ENCODE assay signal across 27 cellular contexts in the genomic region with DNA sequence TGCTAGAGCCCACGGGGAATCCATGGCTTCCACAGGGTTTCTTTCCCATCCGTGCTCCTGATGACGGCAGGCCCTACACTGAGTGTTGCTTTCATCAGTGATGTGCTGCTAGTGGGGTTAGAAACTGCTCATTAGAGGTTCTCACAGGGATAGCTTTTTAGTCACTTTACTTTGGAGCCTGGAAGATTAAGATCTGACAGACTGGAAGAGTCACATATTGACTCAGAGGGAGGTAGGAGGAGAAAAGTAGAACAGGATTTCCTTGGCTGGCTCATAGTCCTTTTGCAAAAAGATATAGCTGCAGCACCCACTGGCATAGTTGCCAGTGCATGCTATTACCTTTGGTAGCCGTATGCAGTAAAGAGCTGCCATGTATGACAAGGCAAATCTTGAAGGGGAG.
"Had no signal": no experiment of that assay in that cellular context is flagged by ENCODE, and none has a peak within 500 bp of the region (broad histone marks: within the 10 kb centered on the region; RNA-seq: fewer than 3 reads in every experiment).

No MANE protein-coding gene starts in this region.

- H2AFZ ChIP-seq: parathyroid adenoma had no signal

- DNase-seq: activated CD4-positive, alpha-beta memory T cell treated with anti-CD3 and anti-CD28 coated beads, Interleukin-2, amount 10 ng/mL, durations not matched to agents 7 days and 5 days; activated CD4-positive, alpha-beta T cell treated with anti-CD3 and anti-CD28 coated beads for 1 hour; activated CD4-positive, alpha-beta T cell treated with anti-CD3 and anti-CD28 coated beads, Interleukin-2, amount 10 ng/mL, durations not matched to agents 7 days and 5 days; activated CD8-positive, alpha-beta memory T cell treated with anti-CD3 and anti-CD28 coated beads, Interleukin-2, amount 50 U/mL, for 48 hours; activated gamma-delta T cell; activated naive CD4-positive, alpha-beta T cell treated with anti-CD3 and anti-CD28 coated beads, Interleukin-2, amount 10 ng/mL, durations not matched to agents 7 days and 5 days; activated naive CD8-positive, alpha-beta T cell treated with anti-CD3 and anti-CD28 coated beads, Interleukin-2, amount 10 ng/mL, durations not matched to agents 7 days and 5 days; activated T-cell treated with anti-CD3 and anti-CD28 coated beads, Interleukin-2, amount 50 U/mL, for 24 hours; endodermal cell; glutamatergic neuron; left cardiac atrium; left ventricle myocardium superior; nephron progenitor cell; occipital lobe; psoas muscle; sigmoid colon; small intestine; stimulated activated CD4-positive, alpha-beta T cell treated with anti-CD3 and anti-CD28 coated beads, Interleukin-1b, Interleukin-23, amount 100 ng/mL, for 48 hours; stimulated activated naive CD4-positive, alpha-beta T cell; transverse colon had no signal

- H3K4me3 Mint-ChIP-seq: activated CD4-positive, alpha-beta memory T cell treated with anti-CD3 and anti-CD28 coated beads, Interleukin-2, amount 10 ng/mL, durations not matched to agents 7 days and 5 days; activated CD4-positive, alpha-beta T cell treated with anti-CD3 and anti-CD28 coated beads, Interleukin-2, amount 10 ng/mL, durations not matched to agents 7 days and 5 days; activated naive CD4-positive, alpha-beta T cell treated with anti-CD3 and anti-CD28 coated beads, Interleukin-2, amount 10 ng/mL, durations not matched to agents 7 days and 5 days; activated naive CD8-positive, alpha-beta T cell treated with anti-CD3 and anti-CD28 coated beads, Interleukin-2, amount 10 ng/mL, durations not matched to agents 7 days and 5 days; activated T-cell treated with anti-CD3 and anti-CD28 coated beads, Interleukin-2, amount 50 U/mL, for 24 hours; endodermal cell; nephron progenitor cell; WTC11 had no signal

- FAIRE-seq: astrocyte, frontal cortex, keratinocyte, small intestine, TTC549 had no signal

- H3K4me1 ChIP-seq: psoas muscle, sigmoid colon, transverse colon had no signal

- H3K9ac ChIP-seq: parathyroid adenoma had no signal

- H3K27ac Mint-ChIP-seq: activated CD4-positive, alpha-beta memory T cell treated with anti-CD3 and anti-CD28 coated beads, Interleukin-2, amount 10 ng/mL, durations not matched to agents 7 days and 5 days; activated CD4-positive, alpha-beta T cell treated with anti-CD3 and anti-CD28 coated beads, Interleukin-2, amount 10 ng/mL, durations not matched to agents 7 days and 5 days; activated naive CD4-positive, alpha-beta T cell treated with anti-CD3 and anti-CD28 coated beads, Interleukin-2, amount 10 ng/mL, durations not matched to agents 7 days and 5 days; activated naive CD8-positive, alpha-beta T cell treated with anti-CD3 and anti-CD28 coated beads, Interleukin-2, amount 10 ng/mL, durations not matched to agents 7 days and 5 days; activated T-cell treated with anti-CD3 and anti-CD28 coated beads, Interleukin-2, amount 50 U/mL, for 24 hours; endodermal cell; nephron progenitor cell; WTC11 had no signal

- H3K36me3 ChIP-seq: sigmoid colon, transverse colon had no signal

- H3K27me3 ChIP-seq: sigmoid colon, transverse colon had no signal

- H3K4me3 ChIP-seq: psoas muscle, sigmoid colon, transverse colon had no signal

- H3K27me3 Mint-ChIP-seq: activated CD4-positive, alpha-beta memory T cell treated with anti-CD3 and anti-CD28 coated beads, Interleukin-2, amount 10 ng/mL, durations not matched to agents 7 days and 5 days; activated CD4-positive, alpha-beta T cell treated with anti-CD3 and anti-CD28 coated beads, Interleukin-2, amount 10 ng/mL, durations not matched to agents 7 days and 5 days; activated naive CD4-positive, alpha-beta T cell treated with anti-CD3 and anti-CD28 coated beads, Interleukin-2, amount 10 ng/mL, durations not matched to agents 7 days and 5 days; activated naive CD8-positive, alpha-beta T cell treated with anti-CD3 and anti-CD28 coated beads, Interleukin-2, amount 10 ng/mL, durations not matched to agents 7 days and 5 days; activated T-cell treated with anti-CD3 and anti-CD28 coated beads, Interleukin-2, amount 50 U/mL, for 24 hours had no signal

- H3K4me1 Mint-ChIP-seq: activated CD4-positive, alpha-beta memory T cell treated with anti-CD3 and anti-CD28 coated beads, Interleukin-2, amount 10 ng/mL, durations not matched to agents 7 days and 5 days; activated CD4-positive, alpha-beta T cell treated with anti-CD3 and anti-CD28 coated beads, Interleukin-2, amount 10 ng/mL, durations not matched to agents 7 days and 5 days; activated naive CD4-positive, alpha-beta T cell treated with anti-CD3 and anti-CD28 coated beads, Interleukin-2, amount 10 ng/mL, durations not matched to agents 7 days and 5 days; activated naive CD8-positive, alpha-beta T cell treated with anti-CD3 and anti-CD28 coated beads, Interleukin-2, amount 10 ng/mL, durations not matched to agents 7 days and 5 days; endodermal cell; nephron progenitor cell had no signal

- H3K36me3 Mint-ChIP-seq: activated naive CD4-positive, alpha-beta T cell treated with anti-CD3 and anti-CD28 coated beads, Interleukin-2, amount 10 ng/mL, durations not matched to agents 7 days and 5 days; activated naive CD8-positive, alpha-beta T cell treated with anti-CD3 and anti-CD28 coated beads, Interleukin-2, amount 10 ng/mL, durations not matched to agents 7 days and 5 days had no signal

- H3K27ac ChIP-seq: epithelial cell of prostate, parathyroid adenoma, psoas muscle, sigmoid colon, transverse colon had no signal

- H3K79me2 ChIP-seq: parathyroid adenoma had no signal
